Comparison of ENCODE assay signal across 28 cellular contexts in the genomic region with DNA sequence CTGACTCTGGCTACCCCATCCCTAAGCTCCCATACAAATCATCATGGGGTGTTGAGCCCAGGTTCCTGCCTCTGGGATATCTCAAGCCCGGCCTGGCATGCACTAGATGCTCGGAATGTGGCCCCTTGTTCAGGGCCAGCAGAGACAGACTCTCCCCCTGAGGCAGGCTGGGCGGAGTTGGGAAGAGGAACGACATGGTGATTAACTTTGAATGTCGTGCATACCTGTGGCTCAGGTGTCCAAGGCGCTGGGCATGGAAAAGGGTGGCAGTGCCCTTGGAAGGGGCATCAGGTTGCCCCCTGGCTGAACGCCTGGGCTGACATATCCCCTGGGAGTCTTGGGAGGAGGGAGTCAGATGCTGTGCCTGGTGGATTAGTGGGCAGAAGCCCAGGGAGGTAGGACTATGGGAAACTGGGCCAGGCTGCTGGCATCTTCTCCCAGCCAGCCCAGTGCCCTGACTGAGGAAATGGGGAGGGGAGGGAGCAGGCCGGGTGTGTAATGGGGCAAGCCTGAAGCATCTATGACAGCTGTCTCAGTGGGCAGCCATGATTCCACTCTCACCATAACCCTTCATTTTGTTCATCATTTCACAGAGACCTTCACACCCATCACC. TPM values are rescaled to one million over a fixed set of nuclear protein-coding genes. Genes with fewer than 3 reads are reported as not detected.
"Had no signal": no experiment of that assay in that cellular context is flagged by ENCODE, and none has a peak within 500 bp of the region (broad histone marks: within the 10 kb centered on the region; RNA-seq: fewer than 3 reads in every experiment).

No MANE protein-coding gene starts in this region.

- H3K4me3 Mint-ChIP-seq: activated CD4-positive, alpha-beta T cell treated with anti-CD3 and anti-CD28 coated beads for 36 hours; activated CD8-positive, alpha-beta memory T cell treated with anti-CD3 and anti-CD28 coated beads, Interleukin-2, amount 10 ng/mL, durations not matched to agents 7 days and 5 days; activated CD8-positive, alpha-beta T cell treated with anti-CD3 and anti-CD28 coated beads, Interleukin-2, amount 10 ng/mL, durations not matched to agents 7 days and 5 days; activated naive CD4-positive, alpha-beta T cell treated with anti-CD3 and anti-CD28 coated beads, Interleukin-2, amount 50 U/mL, for 24 hours; activated naive CD8-positive, alpha-beta T cell treated with anti-CD3 and anti-CD28 coated beads, Interleukin-2, amount 50 U/mL, for 24 hours; mesothelial cell of epicardium; naive thymus-derived CD4-positive, alpha-beta T cell; stimulated activated naive B cell treated with anti-CD40 and anti-IgM and Interleukin-4, amounts not matched to agents 10 μg/mL and 1 μg/mL and 100 μg/mL, for 72 hours had no signal

- H3K4me1 Mint-ChIP-seq: activated CD4-positive, alpha-beta T cell treated with anti-CD3 and anti-CD28 coated beads for 36 hours; activated CD8-positive, alpha-beta memory T cell treated with anti-CD3 and anti-CD28 coated beads, Interleukin-2, amount 10 ng/mL, durations not matched to agents 7 days and 5 days; activated naive CD4-positive, alpha-beta T cell treated with anti-CD3 and anti-CD28 coated beads, Interleukin-2, amount 50 U/mL, for 24 hours; activated naive CD8-positive, alpha-beta T cell treated with anti-CD3 and anti-CD28 coated beads, Interleukin-2, amount 50 U/mL, for 24 hours; naive thymus-derived CD4-positive, alpha-beta T cell had no signal

- H3K27me3 Mint-ChIP-seq: activated CD4-positive, alpha-beta T cell treated with anti-CD3 and anti-CD28 coated beads for 36 hours; activated naive CD4-positive, alpha-beta T cell treated with anti-CD3 and anti-CD28 coated beads, Interleukin-2, amount 50 U/mL, for 24 hours had no signal

- H3K9me3 ChIP-seq: breast epithelium, colonic mucosa, gastrocnemius medialis, right lobe of liver, stomach, tibial artery had no signal

- H3K27me3 ChIP-seq: breast epithelium, colonic mucosa, gastrocnemius medialis, right lobe of liver had no signal

- H3K4me3 ChIP-seq: breast epithelium, colonic mucosa, gastrocnemius medialis, right lobe of liver, smooth muscle cell, stomach, tibial artery had no signal

- H3K36me3 ChIP-seq: breast epithelium, colonic mucosa, gastrocnemius medialis, right lobe of liver, stomach, tibial artery had no signal

- H3K4me1 ChIP-seq: breast epithelium, colonic mucosa, right lobe of liver, stomach had no signal

- H3K9me3 Mint-ChIP-seq: activated naive CD4-positive, alpha-beta T cell treated with anti-CD3 and anti-CD28 coated beads, Interleukin-2, amount 50 U/mL, for 24 hours; activated naive CD8-positive, alpha-beta T cell treated with anti-CD3 and anti-CD28 coated beads, Interleukin-2, amount 50 U/mL, for 24 hours; mesothelial cell of epicardium; stimulated activated naive B cell treated with anti-CD40 and anti-IgM and Interleukin-4, amounts not matched to agents 10 μg/mL and 1 μg/mL and 100 μg/mL, for 72 hours had no signal

- H3K27ac ChIP-seq: breast epithelium, colonic mucosa, gastrocnemius medialis, right lobe of liver, stomach, tibial artery had no signal

- H3K36me3 Mint-ChIP-seq: activated CD8-positive, alpha-beta memory T cell treated with anti-CD3 and anti-CD28 coated beads, Interleukin-2, amount 10 ng/mL, durations not matched to agents 7 days and 5 days; activated naive CD4-positive, alpha-beta T cell treated with anti-CD3 and anti-CD28 coated beads, Interleukin-2, amount 50 U/mL, for 24 hours; mesothelial cell of epicardium; naive thymus-derived CD4-positive, alpha-beta T cell; stimulated activated naive B cell treated with anti-CD40 and anti-IgM and Interleukin-4, amounts not matched to agents 10 μg/mL and 1 μg/mL and 100 μg/mL, for 72 hours had no signal

- H3K27ac Mint-ChIP-seq: activated CD4-positive, alpha-beta T cell treated with anti-CD3 and anti-CD28 coated beads for 36 hours; activated CD8-positive, alpha-beta memory T cell treated with anti-CD3 and anti-CD28 coated beads, Interleukin-2, amount 10 ng/mL, durations not matched to agents 7 days and 5 days; activated CD8-positive, alpha-beta T cell treated with anti-CD3 and anti-CD28 coated beads, Interleukin-2, amount 10 ng/mL, durations not matched to agents 7 days and 5 days; activated naive CD4-positive, alpha-beta T cell treated with anti-CD3 and anti-CD28 coated beads, Interleukin-2, amount 50 U/mL, for 24 hours; activated naive CD8-positive, alpha-beta T cell treated with anti-CD3 and anti-CD28 coated beads, Interleukin-2, amount 50 U/mL, for 24 hours; mesothelial cell of epicardium; stimulated activated naive B cell treated with anti-CD40 and anti-IgM and Interleukin-4, amounts not matched to agents 10 μg/mL and 1 μg/mL and 100 μg/mL, for 72 hours had no signal

- H3K4me2 ChIP-seq: smooth muscle cell had no signal

- ATAC-seq: activated CD4-positive, alpha-beta T cell treated with anti-CD3 and anti-CD28 coated beads for 36 hours; activated CD8-positive, alpha-beta memory T cell treated with anti-CD3 and anti-CD28 coated beads, Interleukin-2, amount 10 ng/mL, durations not matched to agents 7 days and 5 days; activated CD8-positive, alpha-beta T cell treated with anti-CD3 and anti-CD28 coated beads, Interleukin-2, amount 10 ng/mL, durations not matched to agents 7 days and 5 days; activated naive CD8-positive, alpha-beta T cell treated with anti-CD3 and anti-CD28 coated beads, Interleukin-2, amount 50 U/mL, for 24 hours; gastrocnemius medialis; left colon; naive thymus-derived CD4-positive, alpha-beta T cell; right lobe of liver; stimulated activated naive B cell treated with anti-CD40 and anti-IgM and Interleukin-4, amounts not matched to agents 10 μg/mL and 1 μg/mL and 100 μg/mL, for 72 hours had no signal

- DNase-seq: activated CD4-positive, alpha-beta T cell treated with anti-CD3 and anti-CD28 coated beads for 36 hours; activated CD4-positive, CD25-positive, alpha-beta regulatory T cell; activated CD8-positive, alpha-beta memory T cell treated with anti-CD3 and anti-CD28 coated beads, Interleukin-2, amount 10 ng/mL, durations not matched to agents 7 days and 5 days; activated CD8-positive, alpha-beta T cell treated with anti-CD3 and anti-CD28 coated beads, Interleukin-2, amount 10 ng/mL, durations not matched to agents 7 days and 5 days; activated gamma-delta T cell; activated naive CD8-positive, alpha-beta T cell treated with anti-CD3 and anti-CD28 coated beads, Interleukin-2, amount 50 U/mL, for 24 hours; amygdala; colonic mucosa; effector CD8-positive, alpha-beta T cell; erythroblast; hippocampal formation; kidney; left colon; mammary epithelial cell; naive thymus-derived CD4-positive, alpha-beta T cell; occipital lobe; stimulated activated CD4-positive, alpha-beta T cell treated with anti-CD3 and anti-CD28 coated beads, Interleukin-15, amount 100 ng/mL, for 24 hours; stimulated activated CD4-positive, alpha-beta T cell treated with anti-CD3 and anti-CD28 coated beads, Interleukin-2, amount 100 ng/mL, for 24 hours; stimulated activated naive B cell treated with anti-CD40 and anti-IgM and Interleukin-4, amounts not matched to agents 10 μg/mL and 1 μg/mL and 100 μg/mL, for 72 hours; stomach had no signal

RNA-seq across cellular contexts. Expression of a gene that starts 57.8 kb away (rescaled TPM):
- total RNA-seq: colonic mucosa, left colon, mammary epithelial cell, smooth muscle cell had no signal
- polyA plus RNA-seq: mammary epithelial cell, neural cell had no signal
